Comparison of ENCODE assay signal across 18 cellular contexts in genomic region chr6:11912420-11912819, GRCh38.
DNase-seq lines count a peak whose midpoint lies in the region; ATAC-seq and TF ChIP-seq lines count a peak whose summit lies in the region.
"Had no signal": no experiment of that assay in that cellular context is flagged by ENCODE, and none has a peak within 500 bp of the region (broad histone marks: within the 10 kb centered on the region; RNA-seq: fewer than 3 reads in every experiment).

No MANE protein-coding gene starts in this region.

- H3K9me2 ChIP-seq in SK-N-SH (no peaks in the 10 kb centered on the region), Loucy (replicated peaks; ENCODE audit: low read depth, low read length) (no peaks in the 10 kb centered on the region)

- TF ChIP-seq EP300 in SK-N-SH (IDR thresholded peaks at IDR 0.05; ENCODE audit: borderline replicate concordance in 1 of 2, low read depth in 1 of 2, low read length in 1 of 2) = no peak

- H3K36me3 Mint-ChIP-seq in neural progenitor cell (no peaks in the 10 kb centered on the region), endothelial cell (ENCODE audit: low read depth, unreplicated experiment) (no peaks in the 10 kb centered on the region)
- H3K36me3 Mint-ChIP-seq: memory B cell had no signal

- in situ Hi-C loops in SK-MEL-5 (cut with HindIII; ENCODE audit: low pct_unique_long_range_greater_than_20kb, low sequenced_read_pairs) = no loop called here

- H3K4me3 ChIP-seq in SK-N-SH (ENCODE audit: low read depth in 2 of 2, low read length in 1 of 2) (no peak overlapping the region), Loucy (ENCODE audit: low read length, poor library complexity, severe bottlenecking) (no peak overlapping the region), neural progenitor cell (no peak overlapping the region)
- H3K4me3 ChIP-seq: right atrium auricular region, suprapubic skin had no signal

- H3K9me3 Mint-ChIP-seq in neural progenitor cell = peaks cover 10% of the 10 kb centered on the region
- H3K9me3 Mint-ChIP-seq in endothelial cell (ENCODE audit: unreplicated experiment) = no peaks in the 10 kb centered on the region
- H3K9me3 Mint-ChIP-seq: activated CD4-positive, alpha-beta T cell treated with anti-CD3 and anti-CD28 coated beads, Interleukin-2, amount 10 ng/mL, durations not matched to agents 7 days and 5 days; activated T-cell treated with anti-CD3 and anti-CD28 coated beads, Interleukin-2, amount 50 U/mL, for 4 hours; memory B cell had no signal

- CTCF ChIA-PET in SK-N-SH (lab: Yijun Ruan, JAX) = interaction anchor here (0.6 kb wide), 1 partner anchor 37 kb away, joined by 3 read pairs; no protein-coding TSS in a partner anchor

- peaks cover 22% of the 10 kb centered on the region for H3F3A ChIP-seq in SK-N-SH (replicated peaks; ENCODE audit: insufficient read depth)
- no peaks in the 10 kb centered on the region for H3F3A ChIP-seq in Loucy (ENCODE audit: low read depth)
- H3F3A ChIP-seq in neural progenitor cell (ENCODE audit: low read depth) = no peaks in the 10 kb centered on the region

- H3K27ac Mint-ChIP-seq in neural progenitor cell (no peak overlapping the region), endothelial cell (ENCODE audit: unreplicated experiment) (no peak overlapping the region)
- H3K27ac Mint-ChIP-seq: activated CD4-positive, alpha-beta T cell treated with anti-CD3 and anti-CD28 coated beads, Interleukin-2, amount 10 ng/mL, durations not matched to agents 7 days and 5 days; memory B cell had no signal

- TF ChIP-seq CTCF in SK-N-SH (IDR thresholded peaks at IDR 0.05) (peak; percentile 24; the same call in 1 of the 2 replicates), Loucy (conservative IDR thresholded peaks at IDR 0.05; ENCODE audit: low read length) (peak; percentile 40), neural progenitor cell (IDR thresholded peaks at IDR 0.05) (peak; percentile 20), endothelial cell (IDR thresholded peaks at IDR 0.05; ENCODE audit: unreplicated experiment) (no peak)

- H3K4me3 Mint-ChIP-seq in neural progenitor cell (no peak overlapping the region), endothelial cell (ENCODE audit: unreplicated experiment) (no peak overlapping the region)
- H3K4me3 Mint-ChIP-seq: activated CD4-positive, alpha-beta T cell treated with anti-CD3 and anti-CD28 coated beads, Interleukin-2, amount 10 ng/mL, durations not matched to agents 7 days and 5 days; activated T-cell treated with anti-CD3 and anti-CD28 coated beads, Interleukin-2, amount 50 U/mL, for 4 hours; memory B cell had no signal

- 85% methylated on average over 6 of the region's 6 CpGs for WGBS in SK-N-SH (ENCODE audit: low lambda C conversion rate)

- no peaks in the 10 kb centered on the region; a peak in 1 of 4 replicates for H3K4me1 ChIP-seq in SK-N-SH (ENCODE audit: control insufficient read depth in 1 of 2, insufficient read depth in 2 of 2, low read depth in 1 of 2, low read length in 1 of 2)
- H3K4me1 ChIP-seq in Loucy (ENCODE audit: insufficient read depth, low read length, poor library complexity, severe bottlenecking) = peaks cover 16% of the 10 kb centered on the region
- H3K4me1 ChIP-seq in neural progenitor cell = no peaks in the 10 kb centered on the region
- H3K4me1 ChIP-seq: right atrium auricular region, suprapubic skin had no signal

- no peak for ATAC-seq in SK-N-SH treated with all-trans-retinoic acid at 6 μM for 48 hours
- ATAC-seq: activated T-cell treated with anti-CD3 and anti-CD28 coated beads, Interleukin-2, amount 50 U/mL, for 4 hours had no signal

- H3K27me3 ChIP-seq in SK-N-SH (ENCODE audit: insufficient read depth) (no peaks in the 10 kb centered on the region), Loucy (ENCODE audit: insufficient read depth, low read length, poor library complexity, severe bottlenecking) (no peaks in the 10 kb centered on the region), neural progenitor cell (no peaks in the 10 kb centered on the region)
- H3K27me3 ChIP-seq: right atrium auricular region, suprapubic skin had no signal

- no peaks in the 10 kb centered on the region for H3K27me3 Mint-ChIP-seq in neural progenitor cell (ENCODE audit: insufficient read depth, low read depth)
- no peaks in the 10 kb centered on the region for H3K27me3 Mint-ChIP-seq in endothelial cell (ENCODE audit: unreplicated experiment)
- H3K27me3 Mint-ChIP-seq: activated CD4-positive, alpha-beta T cell treated with anti-CD3 and anti-CD28 coated beads, Interleukin-2, amount 10 ng/mL, durations not matched to agents 7 days and 5 days had no signal

- H3K27ac ChIP-seq in SK-N-SH (ENCODE audit: low read depth in 2 of 2, low read length in 1 of 2) = no peak overlapping the region
- no peak overlapping the region for H3K27ac ChIP-seq in neural progenitor cell
- H3K27ac ChIP-seq: right atrium auricular region, suprapubic skin had no signal

- POLR2A ChIA-PET in SK-N-SH (lab: Yijun Ruan, JAX) = no interaction called here

- no peak for DNase-seq in SK-N-SH
- DNase-seq in SK-MEL-5 (ENCODE audit: low read depth, low spot score) = peak; percentile 57
- DNase-seq in neural progenitor cell (ENCODE audit: low spot score) = no peak
- no peak for DNase-seq in NCI-H1417 treated with DMSO at 0.1 percent for 48 hours (lab: John Stamatoyannopoulos, UW)
- no peak for DNase-seq in NK-92 (lab: John Stamatoyannopoulos, UW; ENCODE audit: unreplicated experiment)
- DNase-seq in endothelial cell (ENCODE audit: low spot score) = no peak
- DNase-seq: activated CD4-positive, alpha-beta T cell treated with anti-CD3 and anti-CD28 coated beads, Interleukin-2, amount 10 ng/mL, durations not matched to agents 7 days and 5 days; activated T-cell treated with anti-CD3 and anti-CD28 coated beads, Interleukin-2, amount 50 U/mL, for 4 hours; H7; NCI-H146; NCI-H510A treated with DMSO at 0.1 percent for 48 hours; Right ventricle myocardium superior; T-helper 9 cell had no signal

- H4K20me1 ChIP-seq in SK-N-SH (ENCODE audit: insufficient read depth) = no peaks in the 10 kb centered on the region
- H4K20me1 ChIP-seq in Loucy (ENCODE audit: insufficient read depth, low read length, poor library complexity, severe bottlenecking) = no peaks in the 10 kb centered on the region
- H4K20me1 ChIP-seq in neural progenitor cell (ENCODE audit: low read depth) = no peaks in the 10 kb centered on the region

- H3K79me2 ChIP-seq in SK-N-SH (ENCODE audit: insufficient read depth) (no peaks in the 10 kb centered on the region), Loucy (ENCODE audit: insufficient read depth, low read length) (no peaks in the 10 kb centered on the region), neural progenitor cell (ENCODE audit: low read depth) (no peaks in the 10 kb centered on the region)

- H2AFZ ChIP-seq in SK-N-SH (ENCODE audit: low read depth) = no peak overlapping the region
- H2AFZ ChIP-seq in Loucy (ENCODE audit: low read length) = no peak overlapping the region
- no peak overlapping the region for H2AFZ ChIP-seq in neural progenitor cell (replicated peaks)

- H3K9ac ChIP-seq in SK-N-SH = no peak overlapping the region
- H3K9ac ChIP-seq in Loucy (ENCODE audit: low read depth, low read length, poor library complexity, severe bottlenecking) = no peak overlapping the region
- H3K9ac ChIP-seq in neural progenitor cell = no peak overlapping the region

- H3K4me2 ChIP-seq in SK-N-SH = no peak overlapping the region
- H3K4me2 ChIP-seq in Loucy (ENCODE audit: low read depth, low read length, poor library complexity, severe bottlenecking) = no peak overlapping the region
- H3K4me2 ChIP-seq in neural progenitor cell = no peak overlapping the region

- H3K4me1 Mint-ChIP-seq in neural progenitor cell (no peaks in the 10 kb centered on the region), endothelial cell (ENCODE audit: unreplicated experiment) (no peaks in the 10 kb centered on the region)
- H3K4me1 Mint-ChIP-seq: activated CD4-positive, alpha-beta T cell treated with anti-CD3 and anti-CD28 coated beads, Interleukin-2, amount 10 ng/mL, durations not matched to agents 7 days and 5 days; memory B cell had no signal

- H3K36me3 ChIP-seq in SK-N-SH (replicated peaks in 1 of 2; ENCODE audit: control insufficient read depth in 1 of 2, insufficient read depth in 2 of 2, low read length in 1 of 2) = no peaks in the 10 kb centered on the region
- no peaks in the 10 kb centered on the region for H3K36me3 ChIP-seq in Loucy (ENCODE audit: insufficient read depth, low read length)
- no peaks in the 10 kb centered on the region for H3K36me3 ChIP-seq in neural progenitor cell
- H3K36me3 ChIP-seq: right atrium auricular region, suprapubic skin had no signal

- H3K9me3 ChIP-seq in SK-N-SH (no peaks in the 10 kb centered on the region), Loucy (ENCODE audit: insufficient read depth, low read depth, low read length) (no peaks in the 10 kb centered on the region), neural progenitor cell (ENCODE audit: low read depth) (peaks cover 8% of the 10 kb centered on the region)
- H3K9me3 ChIP-seq: right atrium auricular region, suprapubic skin had no signal

- TF ChIP-seq RAD21 in SK-N-SH (IDR thresholded peaks at IDR 0.05; ENCODE audit: low read length) = no peak

TF ChIP-seq in SK-N-SH treated with all-trans-retinoic acid at 6 μM for 48 hours, 23 proteins besides CTCF, POLR2A, EP300 and RAD21 (continues in another document):
- TF ChIP-seq, protein P1, sequence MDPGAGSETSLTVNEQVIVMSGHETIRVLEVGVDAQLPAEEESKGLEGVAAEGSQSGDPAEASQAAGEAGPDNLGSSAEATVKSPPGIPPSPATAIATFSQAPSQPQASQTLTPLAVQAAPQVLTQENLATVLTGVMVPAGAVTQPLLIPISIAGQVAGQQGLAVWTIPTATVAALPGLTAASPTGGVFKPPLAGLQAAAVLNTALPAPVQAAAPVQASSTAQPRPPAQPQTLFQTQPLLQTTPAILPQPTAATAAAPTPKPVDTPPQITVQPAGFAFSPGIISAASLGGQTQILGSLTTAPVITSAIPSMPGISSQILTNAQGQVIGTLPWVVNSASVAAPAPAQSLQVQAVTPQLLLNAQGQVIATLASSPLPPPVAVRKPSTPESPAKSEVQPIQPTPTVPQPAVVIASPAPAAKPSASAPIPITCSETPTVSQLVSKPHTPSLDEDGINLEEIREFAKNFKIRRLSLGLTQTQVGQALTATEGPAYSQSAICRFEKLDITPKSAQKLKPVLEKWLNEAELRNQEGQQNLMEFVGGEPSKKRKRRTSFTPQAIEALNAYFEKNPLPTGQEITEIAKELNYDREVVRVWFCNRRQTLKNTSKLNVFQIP (CRISPR knock-in tag; IDR thresholded peaks at IDR 0.05; ENCODE audit: borderline replicate concordance, low read depth) = no peak
- no peak for TF ChIP-seq PPARA (CRISPR knock-in tag; IDR thresholded peaks at IDR 0.05; ENCODE audit: borderline replicate concordance)
